Comparison of ENCODE assay signal across 2 cellular contexts in the genomic region with DNA sequence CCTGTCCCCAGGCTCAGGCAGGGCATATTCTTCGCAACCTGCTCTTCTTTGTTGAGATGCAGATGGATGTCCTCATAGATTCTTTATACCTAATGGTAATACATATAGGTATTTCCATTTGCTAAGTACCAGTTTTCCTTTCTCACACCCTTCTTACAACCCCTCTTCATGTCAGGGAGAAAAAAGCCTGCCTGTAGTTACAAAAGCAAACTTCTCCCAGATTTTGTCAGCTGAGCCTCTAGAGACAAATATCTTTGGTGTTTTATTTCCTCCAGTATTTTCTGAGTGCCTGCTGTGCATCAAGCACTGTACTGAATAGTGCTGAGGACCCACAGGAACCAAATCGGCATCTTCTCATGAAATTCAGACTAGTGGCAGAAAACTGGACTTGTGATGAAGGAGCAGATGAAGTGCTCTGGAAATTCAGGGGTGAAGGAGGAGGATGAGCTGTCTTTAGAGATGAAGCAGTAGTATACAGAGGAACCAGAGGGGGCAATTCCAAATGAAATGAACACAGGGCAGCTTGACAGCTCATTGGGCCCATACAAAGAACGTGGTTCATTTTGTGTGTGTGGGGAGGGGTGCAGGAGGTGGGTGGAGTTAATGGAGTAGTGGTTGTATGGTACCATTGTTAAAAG.
TF ChIP-seq lines count a peak whose summit lies in the region.

No MANE protein-coding gene starts in this region.

TF ChIP-seq in IMR-90, 13 proteins besides CTCF, POLR2A, EP300 and RAD21:
- TF ChIP-seq RCOR1 (IDR thresholded peaks at IDR 0.05; ENCODE audit: insufficient replicate concordance, low read length) (no peak), SMC3 (IDR thresholded peaks at IDR 0.05; ENCODE audit: low read depth, low read length) (no peak), MAFK (IDR thresholded peaks at IDR 0.05; ENCODE audit: low read depth, low read length) (no peak), CEBPB (IDR thresholded peaks at IDR 0.05; ENCODE audit: low read depth, low read length) (no peak), FOS (IDR thresholded peaks at IDR 0.05; ENCODE audit: low read depth, low read length) (no peak), NFE2L2 (IDR thresholded peaks at IDR 0.05; ENCODE audit: low read depth, low read length) (no peak), CHD1 (IDR thresholded peaks at IDR 0.05; ENCODE audit: low read depth, low read length) (no peak), RFX5 (IDR thresholded peaks at IDR 0.05; ENCODE audit: low read depth, low read length) (no peak), MXI1 (IDR thresholded peaks at IDR 0.05; ENCODE audit: borderline replicate concordance, low read depth, low read length) (no peak), BHLHE40 (IDR thresholded peaks at IDR 0.05; ENCODE audit: low read depth, low read length) (no peak), MAZ (IDR thresholded peaks at IDR 0.05; ENCODE audit: borderline replicate concordance, low read depth, low read length) (no peak)
- TF ChIP-seq, protein P1, sequence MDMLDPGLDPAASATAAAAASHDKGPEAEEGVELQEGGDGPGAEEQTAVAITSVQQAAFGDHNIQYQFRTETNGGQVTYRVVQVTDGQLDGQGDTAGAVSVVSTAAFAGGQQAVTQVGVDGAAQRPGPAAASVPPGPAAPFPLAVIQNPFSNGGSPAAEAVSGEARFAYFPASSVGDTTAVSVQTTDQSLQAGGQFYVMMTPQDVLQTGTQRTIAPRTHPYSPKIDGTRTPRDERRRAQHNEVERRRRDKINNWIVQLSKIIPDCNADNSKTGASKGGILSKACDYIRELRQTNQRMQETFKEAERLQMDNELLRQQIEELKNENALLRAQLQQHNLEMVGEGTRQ (IDR thresholded peaks at IDR 0.05; ENCODE audit: low read depth, low read length), result no peak
- TF ChIP-seq, protein P2, sequence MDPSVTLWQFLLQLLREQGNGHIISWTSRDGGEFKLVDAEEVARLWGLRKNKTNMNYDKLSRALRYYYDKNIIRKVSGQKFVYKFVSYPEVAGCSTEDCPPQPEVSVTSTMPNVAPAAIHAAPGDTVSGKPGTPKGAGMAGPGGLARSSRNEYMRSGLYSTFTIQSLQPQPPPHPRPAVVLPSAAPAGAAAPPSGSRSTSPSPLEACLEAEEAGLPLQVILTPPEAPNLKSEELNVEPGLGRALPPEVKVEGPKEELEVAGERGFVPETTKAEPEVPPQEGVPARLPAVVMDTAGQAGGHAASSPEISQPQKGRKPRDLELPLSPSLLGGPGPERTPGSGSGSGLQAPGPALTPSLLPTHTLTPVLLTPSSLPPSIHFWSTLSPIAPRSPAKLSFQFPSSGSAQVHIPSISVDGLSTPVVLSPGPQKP (IDR thresholded peaks at IDR 0.05; ENCODE audit: borderline replicate concordance, low read depth, low read length), result no peak

TF ChIP-seq in GM12878, 131 proteins besides CTCF, POLR2A, EP300 and RAD21:
- TF ChIP-seq NR2C1 (IDR thresholded peaks at IDR 0.05) (no peak), CBFB (IDR thresholded peaks at IDR 0.05; ENCODE audit: low read depth) (0 out of 2 replicates have a peak, but pooled peaks have one; percentile 34), ZBED1 (IDR thresholded peaks at IDR 0.05; ENCODE audit: borderline replicate concordance) (0 out of 2 replicates have a peak, but pooled peaks have one; percentile 15), MTA3 (IDR thresholded peaks at IDR 0.05; ENCODE audit: borderline replicate concordance, low read length) (peak; percentile 12; the same call in 1 of the 2 replicates), POU2F2 (IDR thresholded peaks at IDR 0.05; ENCODE audit: borderline replicate concordance, low read depth, low read length) (peak; percentile 10; the same call in 1 of the 3 replicates), RBBP5 (conservative IDR thresholded peaks at IDR 0.05) (no peak)
- TF ChIP-seq, protein P3, sequence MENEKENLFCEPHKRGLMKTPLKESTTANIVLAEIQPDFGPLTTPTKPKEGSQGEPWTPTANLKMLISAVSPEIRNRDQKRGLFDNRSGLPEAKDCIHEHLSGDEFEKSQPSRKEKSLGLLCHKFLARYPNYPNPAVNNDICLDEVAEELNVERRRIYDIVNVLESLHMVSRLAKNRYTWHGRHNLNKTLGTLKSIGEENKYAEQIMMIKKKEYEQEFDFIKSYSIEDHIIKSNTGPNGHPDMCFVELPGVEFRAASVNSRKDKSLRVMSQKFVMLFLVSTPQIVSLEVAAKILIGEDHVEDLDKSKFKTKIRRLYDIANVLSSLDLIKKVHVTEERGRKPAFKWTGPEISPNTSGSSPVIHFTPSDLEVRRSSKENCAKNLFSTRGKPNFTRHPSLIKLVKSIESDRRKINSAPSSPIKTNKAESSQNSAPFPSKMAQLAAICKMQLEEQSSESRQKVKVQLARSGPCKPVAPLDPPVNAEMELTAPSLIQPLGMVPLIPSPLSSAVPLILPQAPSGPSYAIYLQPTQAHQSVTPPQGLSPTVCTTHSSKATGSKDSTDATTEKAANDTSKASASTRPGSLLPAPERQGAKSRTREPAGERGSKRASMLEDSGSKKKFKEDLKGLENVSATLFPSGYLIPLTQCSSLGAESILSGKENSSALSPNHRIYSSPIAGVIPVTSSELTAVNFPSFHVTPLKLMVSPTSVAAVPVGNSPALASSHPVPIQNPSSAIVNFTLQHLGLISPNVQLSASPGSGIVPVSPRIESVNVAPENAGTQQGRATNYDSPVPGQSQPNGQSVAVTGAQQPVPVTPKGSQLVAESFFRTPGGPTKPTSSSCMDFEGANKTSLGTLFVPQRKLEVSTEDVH (IDR thresholded peaks at IDR 0.05; ENCODE audit: low read depth, partially characterized antibody), result peak; percentile 47
